ENCODE assay signal across 8 cellular contexts in genomic region chr1:28926629-28927441, GRCh38.
DNase-seq lines count a peak whose midpoint lies in the region; ATAC-seq and TF ChIP-seq lines count a peak whose summit lies in the region.

No MANE protein-coding gene starts in this region.

- H3K27ac ChIP-seq in neutrophil, result peak overlapping the region; percentile 99

- ATAC-seq in GM18907 (IDR thresholded peaks at IDR 0.05; ENCODE audit: unreplicated experiment) (peak; percentile 84), HG03097 (IDR thresholded peaks at IDR 0.05; ENCODE audit: low FRiP score, unreplicated experiment) (peak; percentile 81)

- peaks cover 45 to 49% of the 10 kb centered on the region in 2 experiments for H3K4me1 ChIP-seq in neutrophil (ENCODE audit: control insufficient read depth in 1 of 2, insufficient read depth in 1 of 2, low read depth in 1 of 2, low read length in 1 of 2)

- H3K36me3 ChIP-seq in neutrophil, result no peaks in the 10 kb centered on the region

- DNase-seq in DMS153 (lab: John Stamatoyannopoulos, UW) (peak; percentile 97), NOMO-1 (lab: John Stamatoyannopoulos, UW; ENCODE audit: unreplicated experiment in 2 of 2) (peak; percentile 75 to 95), cardiac fibroblast (ENCODE audit: low read depth in 2 of 2) (peak; percentile 16 to 23), AG08395 (ENCODE audit: low spot score) (no peak), 8988T (no peak)

- H3K9me3 ChIP-seq in neutrophil, result no peaks in the 10 kb centered on the region

- no peaks in the 10 kb centered on the region for H3K27me3 ChIP-seq in neutrophil

- no peak for TF ChIP-seq CTCF in cardiac fibroblast (IDR thresholded peaks at IDR 0.05; ENCODE audit: low read depth, low read length)
- TF ChIP-seq CTCF in neutrophil (IDR thresholded peaks at IDR 0.05), result no peak

- H3K4me3 ChIP-seq in cardiac fibroblast (replicated peaks in 1 of 2; ENCODE audit: low read depth in 2 of 2, low read length in 2 of 2) (no peak overlapping the region), neutrophil (ENCODE audit: low read depth in 1 of 2, low read length in 1 of 2) (peak overlapping the region; percentile 52 to 61)

Comparison
In these comparisons a context has a peak if more than half of its experiments do, and no peak if none do; other contexts are left out.
1. DNase-seq: peak in DMS153 (single experiment), NOMO-1 (2 of 2) and cardiac fibroblast (2 of 2); none in AG08395 (single experiment) and 8988T (single experiment).
2. H3K4me3 ChIP-seq: peak in neutrophil (2 of 2); none in cardiac fibroblast (0 of 2).